27 cellular contexts compared by ENCODE assay signal in the genomic region with DNA sequence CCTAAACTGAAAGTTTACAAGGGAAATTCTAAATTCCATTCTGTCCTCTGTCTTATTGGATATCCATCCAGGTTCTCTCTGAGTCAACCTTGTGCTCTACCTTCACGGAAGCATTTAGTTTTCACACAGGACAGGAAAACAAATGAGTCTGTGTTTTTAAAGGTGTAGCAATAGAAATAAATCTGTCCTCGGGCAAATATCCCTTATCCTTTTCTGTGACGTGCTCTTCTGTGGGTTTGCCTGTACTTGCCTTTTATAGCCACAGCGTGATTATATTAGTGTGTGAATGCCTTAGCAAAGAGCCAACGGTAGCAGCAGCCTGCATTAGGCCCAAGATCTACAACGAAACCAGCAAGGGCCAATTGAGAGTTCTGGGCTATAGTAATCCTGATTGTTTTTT.
"Had no signal": no experiment of that assay in that cellular context is flagged by ENCODE, and none has a peak within 500 bp of the region (broad histone marks: within the 10 kb centered on the region; RNA-seq: fewer than 3 reads in every experiment).

No MANE protein-coding gene starts in this region.

- H3K9me3 ChIP-seq: colonic mucosa, prostate gland, right atrium auricular region, thyroid gland, vagina had no signal

- H3K27ac ChIP-seq: colonic mucosa, gastroesophageal sphincter, heart left ventricle, hepatocyte, left lung, neural progenitor cell, prostate gland, right atrium auricular region, stomach, thyroid gland, vagina had no signal

- H3K79me2 ChIP-seq: hepatocyte had no signal

- H3K4me1 ChIP-seq: colonic mucosa, gastroesophageal sphincter, heart left ventricle, left lung, neural progenitor cell, prostate gland, right atrium auricular region, stomach, thyroid gland, vagina had no signal

- H2AFZ ChIP-seq: hepatocyte, neural progenitor cell had no signal

- ATAC-seq: gastroesophageal sphincter; heart left ventricle; left cardiac atrium; left lung; naive thymus-derived CD4-positive, alpha-beta T cell; sciatic nerve; stimulated activated effector memory CD8-positive, alpha-beta T cell treated with anti-CD3 and anti-CD28 coated beads, Interleukin-12 subunit alpha, Interleukin-12 subunit beta, amount 100 ng/mL, for 72 hours had no signal

- DNase-seq: colonic mucosa; effector CD8-positive, alpha-beta T cell; endodermal cell; erythroblast; foreskin fibroblast; heart left ventricle; left cardiac atrium; left lung; mesendoderm; midbrain; naive thymus-derived CD4-positive, alpha-beta T cell; stimulated activated CD4-positive, alpha-beta T cell treated with anti-CD3 and anti-CD28 coated beads, Interleukin-12 subunit alpha, Interleukin-12 subunit beta, amount 100 ng/mL, for 4 hours; stimulated activated CD4-positive, alpha-beta T cell treated with anti-CD3 and anti-CD28 coated beads, Interleukin-1b, Interleukin-23, amount 100 ng/mL, for 48 hours; stimulated activated CD4-positive, alpha-beta T cell treated with anti-CD3 and anti-CD28 coated beads, Interleukin-4, amount 100 ng/mL, for 1 hour; stimulated activated naive CD4-positive, alpha-beta T cell treated with Interleukin-2 at 50 U/mL for 16 hours; stomach; thyroid gland; trophoblast cell had no signal

- H3K27me3 ChIP-seq: colonic mucosa, gastroesophageal sphincter, heart left ventricle, hepatocyte, left lung, neural progenitor cell, right atrium auricular region, stomach, thyroid gland, vagina had no signal

- H3K4me2 ChIP-seq: hepatocyte, neural progenitor cell, smooth muscle cell had no signal

- H3K36me3 ChIP-seq: colonic mucosa, gastroesophageal sphincter, heart left ventricle, left lung, neural progenitor cell, prostate gland, right atrium auricular region, stomach, thyroid gland, vagina had no signal

- H3K4me3 ChIP-seq: colonic mucosa, gastroesophageal sphincter, heart left ventricle, hepatocyte, left lung, neural progenitor cell, prostate gland, right atrium auricular region, smooth muscle cell, stomach, thyroid gland, vagina had no signal
